Comparison of ENCODE assay signal across 8 cellular contexts in genomic region chr5:93915142-93915553, GRCh38.
DNase-seq lines count a peak whose midpoint lies in the region; ATAC-seq and TF ChIP-seq lines count a peak whose summit lies in the region.

No MANE protein-coding gene starts in this region.

- intact Hi-C loops in MCF 10A (cut with micrococcal nuclease): loop anchor here (2.0 to 10.0 kb wide), 3 partner anchors 290 to 1990 kb away; partner anchors contain the start of gene NR2F1-AS1

- POLR2A ChIA-PET in MCF 10A (lab: Yijun Ruan, JAX): interaction anchor here (0.7 kb wide), 1 partner anchor 1040 kb away, joined by 3 read pairs; no protein-coding TSS in a partner anchor

- DNase-seq in EL: peak; percentile 55
- DNase-seq in NCI-H1694 treated with DMSO at 0.1 percent for 48 hours (lab: John Stamatoyannopoulos, UW): peak; percentile 51
- peak; percentile 45 for DNase-seq in MCF 10A (ENCODE audit: unreplicated experiment)
- peak; percentile 48 for DNase-seq in medulla oblongata (ENCODE audit: extremely low spot score)
- no peak for DNase-seq in COLO668 (lab: John Stamatoyannopoulos, UW; ENCODE audit: unreplicated experiment)
- no peak for DNase-seq in omental fat pad (ENCODE audit: low spot score)

- H3K27me3 Mint-ChIP-seq in MCF 10A (ENCODE audit: insufficient read depth, unreplicated experiment): no peaks in the 10 kb centered on the region

- CTCF ChIA-PET in MCF 10A (lab: Yijun Ruan, JAX): interaction anchor here (0.6 to 1.6 kb wide), 5 partner anchors 11 to 1757 kb away, joined by 3 to 7 read pairs (median 3); no protein-coding TSS in a partner anchor

- H3K4me3 Mint-ChIP-seq in MCF 10A (ENCODE audit: unreplicated experiment): no peak overlapping the region

- peak; percentile 66 for ATAC-seq in GM21390 (IDR thresholded peaks at IDR 0.05; ENCODE audit: unreplicated experiment)
- ATAC-seq in HG03039 (IDR thresholded peaks at IDR 0.05; ENCODE audit: unreplicated experiment): no peak
- no peak for ATAC-seq in omental fat pad (ENCODE audit: low FRiP score)

- BruUV-seq in MCF 10A (replicated peaks; lab: Mats Ljungman, UMichigan): no TSS peak

- H3K9me3 Mint-ChIP-seq in MCF 10A (ENCODE audit: unreplicated experiment): no peaks in the 10 kb centered on the region

- TF ChIP-seq CTCF in MCF 10A (IDR thresholded peaks at IDR 0.05; ENCODE audit: unreplicated experiment) (peak; percentile 48), omental fat pad (IDR thresholded peaks at IDR 0.05) (no peak)

- H3K36me3 Mint-ChIP-seq in MCF 10A (ENCODE audit: insufficient read depth, unreplicated experiment): no peaks in the 10 kb centered on the region

- no peaks in the 10 kb centered on the region for H3K4me1 Mint-ChIP-seq in MCF 10A (ENCODE audit: insufficient read depth, unreplicated experiment)

- no peak overlapping the region for H3K27ac Mint-ChIP-seq in MCF 10A (ENCODE audit: low read depth, unreplicated experiment)

Comparison
In these comparisons a context has a peak if more than half of its experiments do, and no peak if none do; other contexts are left out.
1. DNase-seq: peak in EL (single experiment), NCI-H1694 treated with DMSO at 0.1 percent for 48 hours (single experiment), MCF 10A (single experiment) and medulla oblongata (single experiment); none in COLO668 (single experiment) and omental fat pad (single experiment).